In the genomic region with DNA sequence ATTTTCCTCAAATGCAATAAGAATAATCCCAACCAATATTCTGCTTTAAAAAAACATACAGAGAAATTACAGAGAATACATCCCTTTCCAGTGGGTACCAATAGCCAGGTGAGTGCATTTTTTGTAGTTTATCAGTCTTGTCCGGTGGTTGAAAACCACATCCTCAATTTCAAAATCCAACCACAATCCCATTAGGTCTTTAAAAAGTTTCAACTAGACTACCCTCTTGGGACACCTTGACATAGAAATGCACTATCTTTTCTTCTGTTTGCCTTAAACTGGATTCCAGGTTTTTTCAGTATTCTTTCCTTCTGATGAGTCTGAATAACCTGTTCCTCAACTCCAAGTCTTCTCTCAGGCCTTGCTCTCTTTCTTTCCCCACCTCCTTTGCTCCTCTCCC, we compare ENCODE assay signal across 23 cellular contexts.
DNase-seq lines count a peak whose midpoint lies in the region; ATAC-seq and TF ChIP-seq lines count a peak whose summit lies in the region.
"Had no signal": no experiment of that assay in that cellular context is flagged by ENCODE, and none has a peak within 500 bp of the region (broad histone marks: within the 10 kb centered on the region; RNA-seq: fewer than 3 reads in every experiment).

No MANE protein-coding gene starts in this region.

- no peak for TF ChIP-seq CTCF in chondrocyte (IDR thresholded peaks at IDR 0.05)
- no peak for TF ChIP-seq CTCF in neural progenitor cell (IDR thresholded peaks at IDR 0.05)

- no peaks in the 10 kb centered on the region for H4K20me1 ChIP-seq in BLaER1
- no peaks in the 10 kb centered on the region for H4K20me1 ChIP-seq in neural progenitor cell (ENCODE audit: low read depth)

- H2AFZ ChIP-seq in neural progenitor cell (replicated peaks): peak overlapping the region; percentile 71

- H3K9ac ChIP-seq in BLaER1 (no peak overlapping the region), neural progenitor cell (no peak overlapping the region)

- H3K36me3 ChIP-seq in BLaER1: no peaks in the 10 kb centered on the region
- no peaks in the 10 kb centered on the region for H3K36me3 ChIP-seq in neural progenitor cell
- H3K36me3 ChIP-seq: BE2C, MG63 had no signal

- H3K4me1 ChIP-seq in BLaER1 (peaks cover 22% of the 10 kb centered on the region), neural progenitor cell (no peaks in the 10 kb centered on the region)

- ATAC-seq in HG02970 (IDR thresholded peaks at IDR 0.05; ENCODE audit: low FRiP score, unreplicated experiment): no peak

- peak overlapping the region; percentile 38 for H3K27ac Mint-ChIP-seq in chondrocyte (ENCODE audit: unreplicated experiment)
- H3K27ac Mint-ChIP-seq in neural progenitor cell: no peak overlapping the region
- H3K27ac Mint-ChIP-seq: CD4-positive, alpha-beta memory T cell; HFFc6; IgD-negative memory B cell had no signal

- peaks cover 47% of the 10 kb centered on the region for H3K4me1 Mint-ChIP-seq in chondrocyte (ENCODE audit: low read depth)
- no peaks in the 10 kb centered on the region for H3K4me1 Mint-ChIP-seq in neural progenitor cell
- H3K4me1 Mint-ChIP-seq: CD4-positive, alpha-beta memory T cell; IgD-negative memory B cell had no signal

- H3K4me3 ChIP-seq in BLaER1: no peak overlapping the region
- no peak overlapping the region for H3K4me3 ChIP-seq in neural progenitor cell
- H3K4me3 ChIP-seq: MG63 had no signal

- H3K9me3 ChIP-seq in BLaER1 (no peaks in the 10 kb centered on the region), neural progenitor cell (ENCODE audit: low read depth) (no peaks in the 10 kb centered on the region)
- H3K9me3 ChIP-seq: BE2C, MG63 had no signal

- H3K4me3 Mint-ChIP-seq in chondrocyte (ENCODE audit: unreplicated experiment) (no peak overlapping the region), neural progenitor cell (no peak overlapping the region)
- H3K4me3 Mint-ChIP-seq: CD4-positive, alpha-beta memory T cell; HFFc6; IgD-negative memory B cell had no signal

- H3F3A ChIP-seq in neural progenitor cell (ENCODE audit: low read depth): no peaks in the 10 kb centered on the region

- no peaks in the 10 kb centered on the region for H3K79me2 ChIP-seq in neural progenitor cell (ENCODE audit: low read depth)

- H3K27me3 Mint-ChIP-seq in chondrocyte (ENCODE audit: low read depth) (no peaks in the 10 kb centered on the region), neural progenitor cell (ENCODE audit: insufficient read depth, low read depth) (no peaks in the 10 kb centered on the region)
- H3K27me3 Mint-ChIP-seq: CD4-positive, alpha-beta memory T cell; IgD-negative memory B cell had no signal

- H3K4me2 ChIP-seq in BLaER1: peak overlapping the region; percentile 39
- no peak overlapping the region for H3K4me2 ChIP-seq in neural progenitor cell

- H3K27me3 ChIP-seq in BLaER1 (no peaks in the 10 kb centered on the region), neural progenitor cell (no peaks in the 10 kb centered on the region)
- H3K27me3 ChIP-seq: BE2C, MG63 had no signal

- no peaks in the 10 kb centered on the region for H3K9me3 Mint-ChIP-seq in chondrocyte (ENCODE audit: low read depth)
- H3K9me3 Mint-ChIP-seq in neural progenitor cell: peaks cover 2% of the 10 kb centered on the region
- H3K9me3 Mint-ChIP-seq: HFFc6 had no signal

- no peak overlapping the region for H3K27ac ChIP-seq in BLaER1
- no peak overlapping the region for H3K27ac ChIP-seq in neural progenitor cell
- H3K27ac ChIP-seq: HL-60 had no signal

- DNase-seq in OCI-M1 (lab: John Stamatoyannopoulos, UW): peak; percentile 4
- no peak for DNase-seq in chondrocyte (ENCODE audit: low spot score)
- no peak for DNase-seq in neural progenitor cell (ENCODE audit: low spot score)
- no peak for DNase-seq in activated gamma-delta T cell (lab: John Stamatoyannopoulos, UW)
- DNase-seq in central memory CD4-positive, alpha-beta T cell: no peak
- no peak for DNase-seq in HuH-7 (ENCODE audit: low spot score)
- DNase-seq: BE2C; Calu3; CD4-positive, alpha-beta memory T cell; GF-D8; GOT3; HFFc6; Karpas-422; MG63; NCI-H1105; NCI-H2081 treated with DMSO at 0.1 percent for 48 hours; NK-92 treated with Interleukin-12 subunit alpha and Interleukin-12 subunit beta, amount 100 ng/mL, for 24 hours; RPMI8226; SIG-M5 had no signal

- peaks cover 2% of the 10 kb centered on the region for H3K36me3 Mint-ChIP-seq in chondrocyte (ENCODE audit: low read depth)
- H3K36me3 Mint-ChIP-seq in neural progenitor cell: peaks cover 3% of the 10 kb centered on the region
- H3K36me3 Mint-ChIP-seq: CD4-positive, alpha-beta memory T cell; IgD-negative memory B cell had no signal
